In the genomic region with DNA sequence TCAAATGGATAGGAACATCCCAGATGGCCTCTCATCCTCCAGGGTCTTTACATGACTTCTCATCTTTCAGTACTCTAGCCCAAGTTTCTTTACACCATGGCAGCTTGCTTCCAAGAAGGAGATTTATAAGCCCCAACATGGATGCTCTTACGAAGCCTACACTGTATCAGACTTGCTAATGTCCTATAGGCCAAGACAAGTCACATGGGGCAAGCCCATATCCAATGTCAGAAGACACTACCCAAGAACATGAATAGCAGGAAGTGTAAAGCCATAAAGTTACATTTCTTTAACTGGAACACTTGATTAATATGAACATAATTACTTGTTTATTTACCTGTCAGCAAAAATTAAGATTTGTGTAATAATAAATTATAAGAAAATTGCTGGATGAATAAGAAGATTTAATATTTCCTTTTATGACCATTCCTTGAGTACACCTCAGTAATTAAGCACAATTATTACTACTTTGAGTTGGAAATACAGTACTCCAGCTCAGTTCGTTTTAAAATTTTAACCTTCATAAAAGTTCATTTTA, we compare ENCODE assay signal across 20 cellular contexts. TPM values are rescaled to one million over a fixed set of nuclear protein-coding genes. Genes with fewer than 3 reads are reported as not detected.
"Had no signal": no experiment of that assay in that cellular context is flagged by ENCODE, and none has a peak within 500 bp of the region (broad histone marks: within the 10 kb centered on the region; RNA-seq: fewer than 3 reads in every experiment).

No MANE protein-coding gene starts in this region.

- FAIRE-seq: keratinocyte, small intestine had no signal

- H3K4me3 ChIP-seq: esophagus squamous epithelium, gastroesophageal sphincter, left ventricle myocardium inferior, lower lobe of right lung, ovary, right atrium auricular region, stomach, thoracic aorta had no signal

- DNase-seq: dermis blood vessel endothelial cell; esophagus squamous epithelium; foreskin fibroblast; glutamatergic neuron; left ventricle myocardium inferior; lower lobe of right lung; natural killer cell; ovary; small intestine; stimulated activated CD4-positive, alpha-beta T cell treated with anti-CD3 and anti-CD28 coated beads, Interleukin-12 subunit alpha, Interleukin-12 subunit beta, amount 100 ng/mL, for 4 hours; stimulated activated naive CD4-positive, alpha-beta T cell; stomach; substantia nigra; trophoblast cell had no signal

- H3K36me3 ChIP-seq: esophagus squamous epithelium, gastroesophageal sphincter, left ventricle myocardium inferior, lower lobe of right lung, ovary, right atrium auricular region, stomach, thoracic aorta had no signal

- H3K27me3 ChIP-seq: ovary, right atrium auricular region had no signal

- H3K9me3 ChIP-seq: esophagus squamous epithelium, gastroesophageal sphincter, left ventricle myocardium inferior, lower lobe of right lung, ovary, right atrium auricular region, stomach, thoracic aorta had no signal

- ATAC-seq: gastroesophageal sphincter, lower lobe of right lung, natural killer cell had no signal

- H3K4me1 ChIP-seq: esophagus squamous epithelium, gastroesophageal sphincter, left ventricle myocardium inferior, lower lobe of right lung, right atrium auricular region, stomach had no signal

- H3K27ac ChIP-seq: esophagus squamous epithelium, gastroesophageal sphincter, left ventricle myocardium inferior, lower lobe of right lung, ovary, right atrium auricular region, stomach, thoracic aorta had no signal

RNA-seq across cellular contexts. Expression of gene SPESP1, which starts 5.1 kb away (rescaled TPM):
- total RNA-seq: mesothelial cell of epicardium, neural crest cell had no signal
